Comparison of ENCODE assay signal across 1 cellular context in genomic region chr17:50048988-50049387, GRCh38.
TF ChIP-seq lines count a peak whose summit lies in the region.

No MANE protein-coding gene starts in this region.

TF ChIP-seq in A549, 52 proteins besides CTCF, POLR2A, EP300 and RAD21 (continued from another document):
- TF ChIP-seq CHD2 (IDR thresholded peaks at IDR 0.05; ENCODE audit: low read length, partially characterized antibody), result no peak
- TF ChIP-seq E2F6 (IDR thresholded peaks at IDR 0.05; ENCODE audit: borderline replicate concordance, low read depth), result no peak
- no peak for TF ChIP-seq GATA3 (IDR thresholded peaks at IDR 0.05; ENCODE audit: borderline replicate concordance)
